16 cellular contexts compared by ENCODE assay signal in genomic region chr5:146463446-146463845, GRCh38. TPM values are rescaled to one million over a fixed set of nuclear protein-coding genes. Genes with fewer than 3 reads are reported as not detected.
"Had no signal": no experiment of that assay in that cellular context is flagged by ENCODE, and none has a peak within 500 bp of the region (broad histone marks: within the 10 kb centered on the region; RNA-seq: fewer than 3 reads in every experiment).

No MANE protein-coding gene starts in this region.

- H3K4me3 Mint-ChIP-seq: activated CD4-positive, alpha-beta T cell treated with anti-CD3 and anti-CD28 coated beads, Interleukin-2, amount 10 ng/mL, durations not matched to agents 24 days and 14 days; activated CD8-positive, alpha-beta T cell treated with anti-CD3 and anti-CD28 coated beads, Interleukin-2, amount 10 ng/mL, durations not matched to agents 7 days and 5 days; activated naive CD4-positive, alpha-beta T cell treated with anti-CD3 and anti-CD28 coated beads, Interleukin-2, amount 10 ng/mL, durations not matched to agents 7 days and 5 days; natural killer cell treated with Interleukin-12 subunit alpha and Interleukin-12 subunit beta and Interleukin-15 and Interleukin-18, amount 100 ng/mL, for 72 hours; stimulated activated naive CD8-positive, alpha-beta T cell treated with anti-CD3 and anti-CD28 coated beads, Interleukin-15, Interleukin-2, amounts not matched to agents 100 ng/mL and 50 ng/mL, for 24 hours had no signal

- H3K27me3 ChIP-seq: adrenal gland, esophagus muscularis mucosa, left lung, right atrium auricular region, suprapubic skin, upper lobe of left lung had no signal

- H3K4me1 ChIP-seq: left lung, right atrium auricular region, suprapubic skin, upper lobe of left lung had no signal

- H3K9me3 ChIP-seq: adrenal gland, esophagus muscularis mucosa, left lung, right atrium auricular region, suprapubic skin, upper lobe of left lung had no signal

- H3K4me3 ChIP-seq: adrenal gland, esophagus muscularis mucosa, left lung, right atrium auricular region, skin epidermis, suprapubic skin, upper lobe of left lung had no signal

- ATAC-seq: activated CD8-positive, alpha-beta T cell treated with anti-CD3 and anti-CD28 coated beads, Interleukin-2, amount 10 ng/mL, durations not matched to agents 7 days and 5 days; left lung; natural killer cell treated with Interleukin-12 subunit alpha and Interleukin-12 subunit beta and Interleukin-15 and Interleukin-18, amount 100 ng/mL, for 72 hours had no signal

- H3K27ac Mint-ChIP-seq: activated CD4-positive, alpha-beta T cell treated with anti-CD3 and anti-CD28 coated beads, Interleukin-2, amount 10 ng/mL, durations not matched to agents 24 days and 14 days; activated CD8-positive, alpha-beta T cell treated with anti-CD3 and anti-CD28 coated beads, Interleukin-2, amount 10 ng/mL, durations not matched to agents 7 days and 5 days; activated naive CD4-positive, alpha-beta T cell treated with anti-CD3 and anti-CD28 coated beads, Interleukin-2, amount 10 ng/mL, durations not matched to agents 7 days and 5 days; natural killer cell treated with Interleukin-12 subunit alpha and Interleukin-12 subunit beta and Interleukin-15 and Interleukin-18, amount 100 ng/mL, for 72 hours; stimulated activated naive CD8-positive, alpha-beta T cell treated with anti-CD3 and anti-CD28 coated beads, Interleukin-15, Interleukin-2, amounts not matched to agents 100 ng/mL and 50 ng/mL, for 24 hours had no signal

- H3K27me3 Mint-ChIP-seq: activated CD4-positive, alpha-beta T cell treated with anti-CD3 and anti-CD28 coated beads, Interleukin-2, amount 10 ng/mL, durations not matched to agents 24 days and 14 days; activated naive CD4-positive, alpha-beta T cell treated with anti-CD3 and anti-CD28 coated beads, Interleukin-2, amount 10 ng/mL, durations not matched to agents 7 days and 5 days; natural killer cell treated with Interleukin-12 subunit alpha and Interleukin-12 subunit beta and Interleukin-15 and Interleukin-18, amount 100 ng/mL, for 72 hours; stimulated activated naive CD8-positive, alpha-beta T cell treated with anti-CD3 and anti-CD28 coated beads, Interleukin-15, Interleukin-2, amounts not matched to agents 100 ng/mL and 50 ng/mL, for 24 hours had no signal

- H3K9me3 Mint-ChIP-seq: activated CD4-positive, alpha-beta T cell treated with anti-CD3 and anti-CD28 coated beads, Interleukin-2, amount 10 ng/mL, durations not matched to agents 24 days and 14 days; activated naive CD4-positive, alpha-beta T cell treated with anti-CD3 and anti-CD28 coated beads, Interleukin-2, amount 10 ng/mL, durations not matched to agents 7 days and 5 days; natural killer cell treated with Interleukin-12 subunit alpha and Interleukin-12 subunit beta and Interleukin-15 and Interleukin-18, amount 100 ng/mL, for 72 hours; stimulated activated naive CD8-positive, alpha-beta T cell treated with anti-CD3 and anti-CD28 coated beads, Interleukin-15, Interleukin-2, amounts not matched to agents 100 ng/mL and 50 ng/mL, for 24 hours had no signal

- DNase-seq: activated CD4-positive, alpha-beta T cell treated with anti-CD3 and anti-CD28 coated beads, Interleukin-2, amount 10 ng/mL, durations not matched to agents 24 days and 14 days; activated CD8-positive, alpha-beta T cell treated with anti-CD3 and anti-CD28 coated beads, Interleukin-2, amount 10 ng/mL, durations not matched to agents 7 days and 5 days; activated naive CD4-positive, alpha-beta T cell treated with anti-CD3 and anti-CD28 coated beads, Interleukin-2, amount 10 ng/mL, durations not matched to agents 7 days and 5 days; adrenal gland; left lung; occipital lobe; stimulated activated CD4-positive, alpha-beta T cell treated with anti-CD3 and anti-CD28 coated beads, Interleukin-4, amount 100 ng/mL, for 24 hours; upper lobe of left lung had no signal

- H3K27ac ChIP-seq: adrenal gland, esophagus muscularis mucosa, left lung, right atrium auricular region, skin epidermis, suprapubic skin, upper lobe of left lung had no signal

RNA-seq across cellular contexts. Expression of gene GPR151, which starts 52.5 kb away (rescaled TPM):
- total RNA-seq: activated CD4-positive, alpha-beta T cell treated with anti-CD3 and anti-CD28 coated beads, Interleukin-2, amount 10 ng/mL, durations not matched to agents 24 days and 14 days; activated CD8-positive, alpha-beta T cell treated with anti-CD3 and anti-CD28 coated beads, Interleukin-2, amount 10 ng/mL, durations not matched to agents 7 days and 5 days; adrenal gland; esophagus muscularis mucosa; left lung; natural killer cell treated with Interleukin-12 subunit alpha and Interleukin-12 subunit beta and Interleukin-15 and Interleukin-18, amount 100 ng/mL, for 72 hours; posterior vena cava; right atrium auricular region; suprapubic skin; upper lobe of left lung had no signal
- polyA plus RNA-seq: adrenal gland, keratinocyte had no signal
